19 cellular contexts compared by ENCODE assay signal in the genomic region with DNA sequence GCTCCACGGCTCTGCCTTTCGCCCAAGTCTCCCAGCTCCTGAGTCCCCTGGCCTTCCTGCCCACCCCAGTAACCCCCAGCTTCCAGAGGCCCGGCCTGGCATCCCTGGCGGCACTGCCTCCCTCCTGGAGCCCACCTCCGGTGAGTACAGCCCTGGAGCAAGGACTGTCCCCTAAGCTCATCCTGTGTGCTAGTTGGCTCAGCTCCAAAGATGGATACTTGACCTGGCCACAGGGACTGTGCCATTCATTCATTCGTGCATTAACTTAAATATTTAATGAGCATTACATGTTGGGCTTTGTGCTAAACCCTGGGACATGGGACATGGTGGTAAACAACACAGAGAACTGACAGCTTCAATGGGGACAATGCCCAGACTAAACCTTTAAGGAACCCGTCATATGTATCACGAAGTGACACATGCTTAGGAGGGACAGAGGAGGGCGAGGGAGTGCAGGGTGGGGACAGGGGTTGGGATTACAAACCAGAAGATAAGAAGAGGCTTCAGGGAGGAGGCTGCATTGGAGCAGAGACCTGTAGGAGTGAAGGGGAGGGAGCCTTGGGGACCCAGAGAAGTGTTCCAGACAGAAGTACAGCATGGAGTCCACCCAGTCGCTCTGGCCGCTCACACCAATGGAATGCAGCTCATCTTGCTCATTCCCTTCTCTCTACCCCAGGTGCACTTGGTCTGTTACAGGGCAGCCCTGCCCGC. TPM values are rescaled to one million over a fixed set of nuclear protein-coding genes. Genes with fewer than 3 reads are reported as not detected.
DNase-seq lines count a peak whose midpoint lies in the region; ATAC-seq, FAIRE-seq and TF ChIP-seq lines count a peak whose summit lies in the region.
"Had no signal": no experiment of that assay in that cellular context is flagged by ENCODE, and none has a peak within 500 bp of the region (broad histone marks: within the 10 kb centered on the region; RNA-seq: fewer than 3 reads in every experiment).

No MANE protein-coding gene starts in this region.

- no peak for FAIRE-seq in H54 (lab: Jason Lieb, UNC)
- no peak for FAIRE-seq in RCC 7860 (lab: Jason Lieb, UNC)
- FAIRE-seq: frontal cortex had no signal

- DNase-seq in H54 (ENCODE audit: insufficient read length, low spot score) (peak; percentile 68), RCC 7860 (ENCODE audit: low spot score) (peak; percentile 11), foreskin keratinocyte (peak; percentile 9 to 42), NCI-H2081 treated with DMSO at 0.1 percent for 48 hours (lab: John Stamatoyannopoulos, UW) (no peak), G401 (ENCODE audit: low spot score) (no peak)
- DNase-seq: activated CD4-positive, alpha-beta memory T cell treated with anti-CD3 and anti-CD28 coated beads for 36 hours; adrenal gland; endodermal cell; naive B cell; NCI-H1105 treated with DMSO at 0.1 percent for 48 hours; SJCRH30; tibial artery had no signal

- no peaks in the 10 kb centered on the region for H3K27me3 ChIP-seq in foreskin keratinocyte
- H3K27me3 ChIP-seq: adrenal gland; BLaER1 treated with 17β-estradiol and CSF1 and Interleukin-3, amounts not matched to agents 10 nM and 100 nM; SJCRH30; tibial artery had no signal

- TF ChIP-seq POLR2A in H54 (IDR thresholded peaks at IDR 0.05; ENCODE audit: low read depth, low read length) = no peak

- peaks cover 10% of the 10 kb centered on the region for H3K4me1 ChIP-seq in foreskin keratinocyte
- H3K4me1 ChIP-seq: adrenal gland, tibial artery had no signal

- no peak overlapping the region for H3K27ac ChIP-seq in foreskin keratinocyte
- H3K27ac ChIP-seq: adrenal gland; BLaER1 treated with 17β-estradiol and CSF1 and Interleukin-3, amounts not matched to agents 10 nM and 100 nM; KMS-11; SJCRH30; tibial artery had no signal

- no peak for TF ChIP-seq CTCF in foreskin keratinocyte (conservative IDR thresholded peaks at IDR 0.05)

- in situ Hi-C loops in G401 (cut with HindIII; ENCODE audit: low sequenced_read_pairs) = no loop called here

- peak; percentile 50 for ATAC-seq in foreskin keratinocyte
- no peak for ATAC-seq in GM19023 (IDR thresholded peaks at IDR 0.05; ENCODE audit: unreplicated experiment)
- ATAC-seq: stimulated activated memory B cell treated with anti-CD40 and anti-IgM and Interleukin-4, amounts not matched to agents 10 μg/mL and 1 μg/mL and 100 μg/mL, for 72 hours had no signal

RNA-seq across cellular contexts. Expression of a gene that starts 6.9 kb away (rescaled TPM):
- total RNA-seq in foreskin keratinocyte = not detected in 2 replicates
- polyA plus RNA-seq in foreskin keratinocyte = not detected in 2 replicates
- total RNA-seq in G401 (2014; rRNA removed; shearing (Covaris generic)) = not detected in 2 replicates
- total RNA-seq: activated CD4-positive, alpha-beta memory T cell treated with anti-CD3 and anti-CD28 coated beads for 36 hours; adrenal gland; endodermal cell; frontal cortex; lung; posterior vena cava had no signal
- polyA plus RNA-seq: adrenal gland, lung had no signal

RNA-seq across cellular contexts. Expression of a gene that starts 10.7 kb away (rescaled TPM):
- 116 and 128 TPM in 2 replicates for total RNA-seq in foreskin keratinocyte
- polyA plus RNA-seq in foreskin keratinocyte = 93.5 and 95.2 TPM in 2 replicates
- 120 and 122 TPM in 2 replicates for total RNA-seq in G401 (2014; rRNA removed; shearing (Covaris generic))

RNA-seq across cellular contexts. Expression of a gene that starts 11.3 kb away (rescaled TPM):
- 195 and 196 TPM in 2 replicates for total RNA-seq in foreskin keratinocyte
- 194 and 197 TPM in 2 replicates for polyA plus RNA-seq in foreskin keratinocyte
- total RNA-seq in G401 (2014; rRNA removed; shearing (Covaris generic)) = 314 and 477 TPM in 2 replicates

RNA-seq across cellular contexts. Expression of a gene that starts 35.9 kb away (rescaled TPM):
- 741 and 844 TPM in 2 replicates for total RNA-seq in foreskin keratinocyte
- polyA plus RNA-seq in foreskin keratinocyte = 1,017 and 1,104 TPM in 2 replicates
- 266 and 370 TPM in 2 replicates for total RNA-seq in G401 (2014; rRNA removed; shearing (Covaris generic))

RNA-seq across cellular contexts. Expression of a gene that starts 48.2 kb away (rescaled TPM):
- 1.2 and 1.6 TPM in 2 replicates for total RNA-seq in foreskin keratinocyte
- polyA plus RNA-seq in foreskin keratinocyte = 1.2 and 2.6 TPM in 2 replicates
- not detected in 2 replicates for total RNA-seq in G401 (2014; rRNA removed; shearing (Covaris generic))
- total RNA-seq: activated CD4-positive, alpha-beta memory T cell treated with anti-CD3 and anti-CD28 coated beads for 36 hours; SJCRH30 had no signal

Comparison
In these comparisons a context has a peak if more than half of its experiments do, and no peak if none do; other contexts are left out.
1. DNase-seq: peak in H54 (single experiment), RCC 7860 (single experiment) and foreskin keratinocyte (2 of 2); none in NCI-H2081 treated with DMSO at 0.1 percent for 48 hours (single experiment) and G401 (single experiment).